Comparison of ENCODE assay signal across 12 cellular contexts in genomic region chr4:15144249-15144966, GRCh38.
DNase-seq lines count a peak whose midpoint lies in the region; ATAC-seq and TF ChIP-seq lines count a peak whose summit lies in the region.
"Had no signal": no experiment of that assay in that cellular context is flagged by ENCODE, and none has a peak within 500 bp of the region (broad histone marks: within the 10 kb centered on the region; RNA-seq: fewer than 3 reads in every experiment).

No MANE protein-coding gene starts in this region.

- DNase-seq in A673 (ENCODE audit: low spot score), result no peak
- peak; percentile 46 for DNase-seq in LHCN-M2 (ENCODE audit: low read depth)
- DNase-seq in SK-MEL-5 (ENCODE audit: low read depth, low spot score), result peak; percentile 62
- DNase-seq in globus pallidus (ENCODE audit: low spot score), result peak; percentile 57
- DNase-seq in activated effector memory CD4-positive, alpha-beta T cell treated with anti-CD3 and anti-CD28 coated beads, Interleukin-2, amount 50 U/mL, for 16 hours, result no peak
- no peak for DNase-seq in 8988T
- DNase-seq: effector memory CD8-positive, alpha-beta T cell; KBM-7; stimulated activated naive B cell treated with anti-CD40 and anti-IgM and Interleukin-4, amounts not matched to agents 10 μg/mL and 1 μg/mL and 100 μg/mL, for 72 hours had no signal

- CTCF ChIA-PET in A673 (lab: Charles Lee), result no interaction called here

- no peak overlapping the region for H3K4me3 ChIP-seq in A673 (ENCODE audit: low read depth, low read length, poor library complexity, severe bottlenecking)

- H3K9me3 ChIP-seq in A673 (ENCODE audit: low read depth, low read length, poor library complexity, severe bottlenecking), result no peaks in the 10 kb centered on the region

- H3K27me3 ChIP-seq in A673 (replicated peaks; ENCODE audit: insufficient read depth, low read depth, low read length, poor library complexity), result no peaks in the 10 kb centered on the region

- H3K36me3 ChIP-seq in A673 (ENCODE audit: insufficient read depth, low read length, poor library complexity, severe bottlenecking), result no peaks in the 10 kb centered on the region

- POLR2A ChIA-PET in A673 (lab: Charles Lee; ENCODE audit: low non-redundant PET), result no interaction called here

- H3K27ac ChIP-seq in A673 (ENCODE audit: low read depth, low read length, poor library complexity, severe bottlenecking), result no peak overlapping the region

- TF ChIP-seq CTCF in A673 (conservative IDR thresholded peaks at IDR 0.05; ENCODE audit: low read depth, low read length), result peak; percentile 39; the same call in 1 of the 2 replicates

- BruUV-seq in A673 (replicated peaks; lab: Mats Ljungman, UMichigan), result no TSS peak

- in situ Hi-C loops in SK-MEL-5 (cut with HindIII; ENCODE audit: low pct_unique_long_range_greater_than_20kb, low sequenced_read_pairs), result no loop called here

- intact Hi-C loops in A673 (cut with micrococcal nuclease; ENCODE audit: unreplicated experiment), result no loop called here

- no peak for ATAC-seq in HG02885 (IDR thresholded peaks at IDR 0.05; ENCODE audit: poor library complexity, unreplicated experiment)
- no peak for ATAC-seq in HG03097 (IDR thresholded peaks at IDR 0.05; ENCODE audit: low FRiP score, unreplicated experiment)
- ATAC-seq: activated CD4-positive, CD25-positive, alpha-beta regulatory T cell treated with anti-CD3 and anti-CD28 coated beads, Interleukin-2, amount 50 U/mL, for 24 hours; effector memory CD8-positive, alpha-beta T cell had no signal

- peaks cover 12% of the 10 kb centered on the region for H3K4me1 ChIP-seq in A673 (ENCODE audit: insufficient read depth, low read length, poor library complexity, severe bottlenecking)

Comparison
In these comparisons a context has a peak if more than half of its experiments do, and no peak if none do; other contexts are left out.
1. DNase-seq: peak in LHCN-M2 (single experiment), SK-MEL-5 (single experiment) and globus pallidus (single experiment); none in A673 (single experiment), activated effector memory CD4-positive, alpha-beta T cell treated with anti-CD3 and anti-CD28 coated beads, Interleukin-2, amount 50 U/mL, for 16 hours (single experiment) and 8988T (single experiment).